20 cellular contexts compared by ENCODE assay signal in the genomic region with DNA sequence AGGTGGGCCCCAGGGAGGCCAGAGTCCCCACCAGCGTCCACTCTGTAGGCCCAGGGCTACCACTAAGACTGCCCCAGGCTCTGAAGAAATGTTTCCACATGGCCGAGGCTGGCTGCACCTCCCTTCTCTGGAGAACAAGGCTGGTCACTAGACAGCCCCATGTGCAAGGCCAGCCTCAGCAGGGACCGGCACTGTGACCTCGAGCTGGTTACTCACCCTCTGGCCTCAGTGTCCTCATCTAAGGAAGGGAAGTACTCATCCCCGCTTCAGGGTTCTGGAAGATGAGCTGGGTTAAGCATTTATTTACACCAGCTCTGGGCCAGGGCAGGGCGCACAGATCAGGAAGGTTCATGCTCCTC. TPM values are rescaled to one million over a fixed set of nuclear protein-coding genes. Genes with fewer than 3 reads are reported as not detected.
"Had no signal": no experiment of that assay in that cellular context is flagged by ENCODE, and none has a peak within 500 bp of the region (broad histone marks: within the 10 kb centered on the region; RNA-seq: fewer than 3 reads in every experiment).

No MANE protein-coding gene starts in this region.

- DNase-seq: dermis blood vessel endothelial cell; dorsolateral prefrontal cortex; effector CD4-positive, alpha-beta T cell; effector memory CD4-positive, alpha-beta T cell; foreskin keratinocyte; hippocampal formation; left cardiac atrium; left lung; lower lobe of right lung; mesenchymal stem cell; mucosa of descending colon; naive B cell; naive thymus-derived CD8-positive, alpha-beta T cell had no signal

- ATAC-seq: foreskin keratinocyte; gastroesophageal sphincter; heart left ventricle; left cardiac atrium; left lung; lower lobe of right lung; mucosa of descending colon; naive thymus-derived CD8-positive, alpha-beta T cell had no signal

- H3K4me1 ChIP-seq: foreskin keratinocyte, left lung had no signal

- H3K27ac Mint-ChIP-seq: mesothelial cell of epicardium had no signal

- H3K9me3 ChIP-seq: esophagus muscularis mucosa, gastroesophageal sphincter, heart left ventricle, left lung, lower lobe of right lung, mucosa of descending colon had no signal

- H3K4me1 Mint-ChIP-seq: mesothelial cell of epicardium had no signal

- H3K4me3 Mint-ChIP-seq: mesothelial cell of epicardium; naive B cell; naive thymus-derived CD8-positive, alpha-beta T cell had no signal

- H3K27me3 ChIP-seq: dorsolateral prefrontal cortex, esophagus muscularis mucosa, foreskin keratinocyte, gastroesophageal sphincter, heart left ventricle, left lung had no signal

- H3K9me3 Mint-ChIP-seq: mesothelial cell of epicardium; naive B cell; naive thymus-derived CD8-positive, alpha-beta T cell had no signal

- H3K4me3 ChIP-seq: coronary artery, dorsolateral prefrontal cortex, esophagus muscularis mucosa, gastroesophageal sphincter, heart left ventricle, left lung, lower lobe of right lung, mucosa of descending colon had no signal

- H3K27ac ChIP-seq: esophagus muscularis mucosa, foreskin keratinocyte, gastroesophageal sphincter, left lung, lower lobe of right lung had no signal

- H3K27me3 Mint-ChIP-seq: naive B cell; naive thymus-derived CD8-positive, alpha-beta T cell had no signal

RNA-seq across cellular contexts. Expression of gene CSDC2, which starts 19.2 kb away (rescaled TPM):
- total RNA-seq: dermis blood vessel endothelial cell; endothelial cell of umbilical vein; foreskin keratinocyte; lung microvascular endothelial cell; naive thymus-derived CD8-positive, alpha-beta T cell had no signal
